ENCODE assay signal across 21 cellular contexts in the genomic region with DNA sequence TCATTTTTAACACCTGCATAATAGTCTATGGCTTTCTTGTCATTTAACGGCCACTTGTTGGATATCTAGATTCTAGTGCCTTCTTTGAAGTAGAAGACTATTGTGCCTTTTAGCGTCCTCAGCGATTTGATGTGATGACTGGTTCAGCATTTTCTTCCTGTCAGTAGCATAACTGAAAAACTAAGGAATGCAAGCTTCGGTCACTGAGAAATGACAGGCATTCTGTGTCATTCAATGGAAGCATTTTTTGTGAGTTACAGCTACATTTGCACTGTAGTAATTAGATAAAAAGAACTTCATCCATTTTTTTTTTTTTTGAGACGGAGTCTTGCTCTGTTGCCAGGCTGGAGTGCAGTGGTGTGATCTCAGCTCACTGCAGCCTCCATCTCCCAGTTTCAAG. TPM values are rescaled to one million over a fixed set of nuclear protein-coding genes. Genes with fewer than 3 reads are reported as not detected.
DNase-seq lines count a peak whose midpoint lies in the region; FAIRE-seq and TF ChIP-seq lines count a peak whose summit lies in the region.
"Had no signal": no experiment of that assay in that cellular context is flagged by ENCODE, and none has a peak within 500 bp of the region (broad histone marks: within the 10 kb centered on the region; RNA-seq: fewer than 3 reads in every experiment).

No MANE protein-coding gene starts in this region.

- in situ Hi-C loops in brain microvascular endothelial cell (cut with HindIII; ENCODE audit: low pct_ligation_motif_present, low sequenced_read_pairs): no loop called here

- 83 to 89% (median 88%) methylated on average over 5 of the region's 5 CpGs for WGBS in spleen, 5 donors

- H3K9me3 ChIP-seq in osteoblast (ENCODE audit: low read depth, low read length): no peaks in the 10 kb centered on the region
- no peaks in the 10 kb centered on the region for H3K9me3 ChIP-seq in spleen
- H3K9me3 ChIP-seq: BLaER1 treated with 17β-estradiol and CSF1 and Interleukin-3, amounts not matched to agents 10 nM and 100 nM; HAP-1 had no signal

- H4K20me1 ChIP-seq in osteoblast (ENCODE audit: insufficient read depth, low read length): no peaks in the 10 kb centered on the region
- H4K20me1 ChIP-seq: BLaER1 treated with 17β-estradiol and CSF1 and Interleukin-3, amounts not matched to agents 10 nM and 100 nM had no signal

- H3K4me1 ChIP-seq in osteoblast (ENCODE audit: insufficient read depth, low read length) (peaks cover 14% of the 10 kb centered on the region), spleen (peaks cover 0 to 2% (median 0%) of the 10 kb centered on the region in 6 donors)
- H3K4me1 ChIP-seq: BLaER1 treated with 17β-estradiol and CSF1 and Interleukin-3, amounts not matched to agents 10 nM and 100 nM; HAP-1 had no signal

- H3K79me2 ChIP-seq in osteoblast (ENCODE audit: insufficient read depth, low read length): no peaks in the 10 kb centered on the region

- H3K4me3 ChIP-seq in brain microvascular endothelial cell (ENCODE audit: low read depth, low read length): no peak overlapping the region
- no peak overlapping the region for H3K4me3 ChIP-seq in osteoblast (ENCODE audit: insufficient read depth, low read length)
- H3K4me3 ChIP-seq in spleen: no peak overlapping the region
- H3K4me3 ChIP-seq: BLaER1 treated with 17β-estradiol and CSF1 and Interleukin-3, amounts not matched to agents 10 nM and 100 nM; HAP-1; K562 had no signal

- no peak overlapping the region for H2AFZ ChIP-seq in osteoblast (ENCODE audit: low read length)

- intact Hi-C loops in spleen (cut with DNase I; ENCODE audit: low total_unique reads): loop anchor here (10.0 kb wide), 1 partner anchor 468 kb away; the partner anchor contains the start of gene MRPL3

- no peak for FAIRE-seq in H54 (lab: Jason Lieb, UNC)
- FAIRE-seq: G401.6, K562 had no signal

- H3K4me2 ChIP-seq in osteoblast (ENCODE audit: insufficient read depth, low read length): peak overlapping the region; percentile 28
- H3K4me2 ChIP-seq: BLaER1 treated with 17β-estradiol and CSF1 and Interleukin-3, amounts not matched to agents 10 nM and 100 nM had no signal

- H3K27ac ChIP-seq in brain microvascular endothelial cell (peak overlapping the region; percentile 2), osteoblast (ENCODE audit: low read depth, low read length) (peak overlapping the region; percentile 40), spleen (no peak overlapping the region), substantia nigra (ENCODE audit: low read depth, low read length, poor library complexity, severe bottlenecking) (no peak overlapping the region)
- H3K27ac ChIP-seq: BLaER1 treated with 17β-estradiol and CSF1 and Interleukin-3, amounts not matched to agents 10 nM and 100 nM; RWPE1 had no signal

- no peak for TF ChIP-seq CTCF in brain microvascular endothelial cell (IDR thresholded peaks at IDR 0.05; ENCODE audit: low read depth, low read length, missing control alignments)
- TF ChIP-seq CTCF in osteoblast (IDR thresholded peaks at IDR 0.05; ENCODE audit: extremely low read depth, low read depth, low read length): no peak
- TF ChIP-seq CTCF in spleen (IDR thresholded peaks at IDR 0.05 in 8 of 11, conservative IDR thresholded peaks at IDR 0.05 in 3 of 11): no peak

- H3K36me3 ChIP-seq in brain microvascular endothelial cell (replicated peaks): no peaks in the 10 kb centered on the region
- no peaks in the 10 kb centered on the region for H3K36me3 ChIP-seq in osteoblast (ENCODE audit: insufficient read depth, low read length)
- H3K36me3 ChIP-seq in spleen: no peaks in the 10 kb centered on the region
- H3K36me3 ChIP-seq: BLaER1 treated with 17β-estradiol and CSF1 and Interleukin-3, amounts not matched to agents 10 nM and 100 nM; HAP-1 had no signal

- TF ChIP-seq POLR2A in spleen (IDR thresholded peaks at IDR 0.05) (no peak), H54 (IDR thresholded peaks at IDR 0.05; ENCODE audit: low read depth, low read length) (no peak)

- DNase-seq in AG20443 (ENCODE audit: low spot score) (peak; percentile 22), M059J (ENCODE audit: low read depth) (peak; percentile 79), brain microvascular endothelial cell (peak; percentile 38), osteoblast (ENCODE audit: insufficient read length, low spot score, missing footprints) (no peak), spleen (no peak), substantia nigra (lab: John Stamatoyannopoulos, UW) (no peak), NOMO-1 (lab: John Stamatoyannopoulos, UW; ENCODE audit: unreplicated experiment in 2 of 2) (no peak), H54 (ENCODE audit: insufficient read length, low spot score) (no peak)
- DNase-seq: DMS79 treated with DMSO at 0.1 percent for 48 hours, NCI-H1105, NCI-H1694, NCI-H2081 treated with DMSO at 0.1 percent for 48 hours, NCI-H510A, NCI-H748 treated with DMSO at 0.1 percent for 48 hours, OCI-M1, SIG-M5 had no signal

- H3K27me3 ChIP-seq in brain microvascular endothelial cell (replicated peaks) (no peaks in the 10 kb centered on the region), osteoblast (ENCODE audit: insufficient read depth, low read length) (no peaks in the 10 kb centered on the region), spleen (replicated peaks in 1 of 7) (no peaks in the 10 kb centered on the region)
- H3K27me3 ChIP-seq: BLaER1 treated with 17β-estradiol and CSF1 and Interleukin-3, amounts not matched to agents 10 nM and 100 nM had no signal

RNA-seq across cellular contexts. Expression of gene NEK11, which starts 10.3 kb away (rescaled TPM):
- 3.4 and 8.1 TPM in 2 replicates for total RNA-seq in M059J (2014; rRNA removed; shearing (Covaris generic))
- 14.5 and 20.9 TPM in 2 replicates for total RNA-seq in osteoblast
- 1 to 10 TPM; 3.1 to 5.9 (median 4.1) TPM for total RNA-seq in spleen
- 1 to 10 TPM in 1 of 3 donors, under 1 TPM in 2; 0.77 to 1.3 (median 0.83) TPM for polyA plus RNA-seq in spleen

RNA-seq across cellular contexts. Expression of gene ASTE1, which starts 10.4 kb away (rescaled TPM):
- total RNA-seq in M059J (2014; rRNA removed; shearing (Covaris generic)): 12.2 and 17.6 TPM in 2 replicates
- total RNA-seq in osteoblast: 9.8 and 12.1 TPM in 2 replicates
- total RNA-seq in spleen: 10 to 100 TPM in 3 of 7 donors, 1 to 10 TPM in 4; 7.5 to 16.8 (median 9.5) TPM
- 1 to 10 TPM; 3.8 to 5.3 (median 4.1) TPM for polyA plus RNA-seq in spleen

Comparison
In these comparisons a context has a peak if more than half of its experiments do, and no peak if none do; other contexts are left out.
1. DNase-seq: peak in AG20443 (single experiment), M059J (single experiment) and brain microvascular endothelial cell (single experiment); none in osteoblast (single experiment), spleen (single experiment), substantia nigra (0 of 49), NOMO-1 (0 of 2) and H54 (single experiment).
2. H3K27ac ChIP-seq: peak in brain microvascular endothelial cell (single experiment) and osteoblast (single experiment); none in spleen (0 of 8) and substantia nigra (single experiment).